In genomic region chr3:16987141-16987540, GRCh38 we compare ENCODE assay signal across 1 cellular context.
TF ChIP-seq lines count a peak whose summit lies in the region.

No MANE protein-coding gene starts in this region.

TF ChIP-seq in GM12878, 131 proteins besides CTCF, POLR2A, EP300 and RAD21 (continued from another document):
- TF ChIP-seq BCLAF1 (IDR thresholded peaks at IDR 0.05) (no peak), GATAD2B (conservative IDR thresholded peaks at IDR 0.05; ENCODE audit: low read depth) (no peak), ETV6 (conservative IDR thresholded peaks at IDR 0.05 in 1 of 2, IDR thresholded peaks at IDR 0.05 in 1 of 2; ENCODE audit: borderline replicate concordance in 1 of 2, low read depth in 1 of 2) (no peak), ZBTB11 (CRISPR knock-in tag; IDR thresholded peaks at IDR 0.05) (no peak), CHD2 (IDR thresholded peaks at IDR 0.05; ENCODE audit: borderline replicate concordance, low read depth, low read length) (no peak), MEF2B (IDR thresholded peaks at IDR 0.05; ENCODE audit: partially characterized antibody, poor library complexity, severe bottlenecking) (no peak), ZNF687 (IDR thresholded peaks at IDR 0.05) (no peak)
- TF ChIP-seq, protein P1, sequence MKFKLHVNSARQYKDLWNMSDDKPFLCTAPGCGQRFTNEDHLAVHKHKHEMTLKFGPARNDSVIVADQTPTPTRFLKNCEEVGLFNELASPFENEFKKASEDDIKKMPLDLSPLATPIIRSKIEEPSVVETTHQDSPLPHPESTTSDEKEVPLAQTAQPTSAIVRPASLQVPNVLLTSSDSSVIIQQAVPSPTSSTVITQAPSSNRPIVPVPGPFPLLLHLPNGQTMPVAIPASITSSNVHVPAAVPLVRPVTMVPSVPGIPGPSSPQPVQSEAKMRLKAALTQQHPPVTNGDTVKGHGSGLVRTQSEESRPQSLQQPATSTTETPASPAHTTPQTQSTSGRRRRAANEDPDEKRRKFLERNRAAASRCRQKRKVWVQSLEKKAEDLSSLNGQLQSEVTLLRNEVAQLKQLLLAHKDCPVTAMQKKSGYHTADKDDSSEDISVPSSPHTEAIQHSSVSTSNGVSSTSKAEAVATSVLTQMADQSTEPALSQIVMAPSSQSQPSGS (IDR thresholded peaks at IDR 0.05; ENCODE audit: low read length), result no peak
